In the genomic region with DNA sequence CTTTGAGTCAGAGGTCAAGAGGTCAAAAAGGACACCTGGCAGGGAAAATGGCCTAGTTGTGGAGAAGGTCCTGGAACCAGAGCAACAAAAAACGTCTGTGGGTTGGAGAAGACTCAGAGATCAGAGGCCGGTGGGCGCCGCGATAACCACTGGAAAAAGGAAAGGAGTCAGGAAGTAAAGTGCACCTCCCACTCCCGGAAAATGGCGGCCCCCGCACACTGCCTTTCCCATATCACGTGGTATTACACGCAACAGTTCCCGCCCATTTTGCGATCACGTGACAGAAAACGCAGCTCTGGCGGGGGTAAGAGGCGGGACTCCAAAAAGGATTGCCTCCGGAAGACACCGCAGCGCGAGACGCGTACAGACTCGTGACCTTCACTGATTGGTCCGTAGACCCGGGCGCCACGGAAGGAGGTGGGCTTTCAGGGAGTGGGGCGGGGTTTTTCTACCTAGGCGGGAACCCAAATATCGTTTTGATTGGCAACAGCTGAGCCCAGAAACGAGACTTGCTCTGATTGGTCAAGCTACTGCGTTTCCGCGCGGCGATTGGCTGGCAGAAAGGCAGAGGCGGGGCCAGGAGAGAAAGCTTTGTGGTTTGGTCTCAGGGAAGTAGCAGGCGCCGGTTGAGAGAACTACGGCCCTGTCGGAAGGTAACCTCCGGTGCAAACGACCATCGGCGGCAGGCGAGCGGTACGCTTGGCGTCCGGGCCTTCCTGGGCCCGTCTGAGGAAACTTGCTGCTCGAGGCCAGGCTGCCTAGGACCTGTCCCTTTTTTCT, we compare ENCODE assay signal across 1 cellular context.
TF ChIP-seq lines count a peak whose summit lies in the region.

A gene with protein sequence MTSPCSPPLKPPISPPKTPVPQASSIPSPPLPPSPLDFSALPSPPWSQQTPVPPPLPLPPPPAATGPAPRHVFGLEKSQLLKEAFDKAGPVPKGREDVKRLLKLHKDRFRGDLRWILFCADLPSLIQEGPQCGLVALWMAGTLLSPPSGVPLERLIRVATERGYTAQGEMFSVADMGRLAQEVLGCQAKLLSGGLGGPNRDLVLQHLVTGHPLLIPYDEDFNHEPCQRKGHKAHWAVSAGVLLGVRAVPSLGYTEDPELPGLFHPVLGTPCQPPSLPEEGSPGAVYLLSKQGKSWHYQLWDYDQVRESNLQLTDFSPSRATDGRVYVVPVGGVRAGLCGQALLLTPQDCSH (minus strand): TSS at position 193 of the 780 bp plus-strand sequence. CDS start 674 bp downstream, outside the sequence.

TF ChIP-seq in HepG2, 621 proteins besides CTCF, POLR2A, EP300 and RAD21 (continued from another document):
- TF ChIP-seq, protein P1, sequence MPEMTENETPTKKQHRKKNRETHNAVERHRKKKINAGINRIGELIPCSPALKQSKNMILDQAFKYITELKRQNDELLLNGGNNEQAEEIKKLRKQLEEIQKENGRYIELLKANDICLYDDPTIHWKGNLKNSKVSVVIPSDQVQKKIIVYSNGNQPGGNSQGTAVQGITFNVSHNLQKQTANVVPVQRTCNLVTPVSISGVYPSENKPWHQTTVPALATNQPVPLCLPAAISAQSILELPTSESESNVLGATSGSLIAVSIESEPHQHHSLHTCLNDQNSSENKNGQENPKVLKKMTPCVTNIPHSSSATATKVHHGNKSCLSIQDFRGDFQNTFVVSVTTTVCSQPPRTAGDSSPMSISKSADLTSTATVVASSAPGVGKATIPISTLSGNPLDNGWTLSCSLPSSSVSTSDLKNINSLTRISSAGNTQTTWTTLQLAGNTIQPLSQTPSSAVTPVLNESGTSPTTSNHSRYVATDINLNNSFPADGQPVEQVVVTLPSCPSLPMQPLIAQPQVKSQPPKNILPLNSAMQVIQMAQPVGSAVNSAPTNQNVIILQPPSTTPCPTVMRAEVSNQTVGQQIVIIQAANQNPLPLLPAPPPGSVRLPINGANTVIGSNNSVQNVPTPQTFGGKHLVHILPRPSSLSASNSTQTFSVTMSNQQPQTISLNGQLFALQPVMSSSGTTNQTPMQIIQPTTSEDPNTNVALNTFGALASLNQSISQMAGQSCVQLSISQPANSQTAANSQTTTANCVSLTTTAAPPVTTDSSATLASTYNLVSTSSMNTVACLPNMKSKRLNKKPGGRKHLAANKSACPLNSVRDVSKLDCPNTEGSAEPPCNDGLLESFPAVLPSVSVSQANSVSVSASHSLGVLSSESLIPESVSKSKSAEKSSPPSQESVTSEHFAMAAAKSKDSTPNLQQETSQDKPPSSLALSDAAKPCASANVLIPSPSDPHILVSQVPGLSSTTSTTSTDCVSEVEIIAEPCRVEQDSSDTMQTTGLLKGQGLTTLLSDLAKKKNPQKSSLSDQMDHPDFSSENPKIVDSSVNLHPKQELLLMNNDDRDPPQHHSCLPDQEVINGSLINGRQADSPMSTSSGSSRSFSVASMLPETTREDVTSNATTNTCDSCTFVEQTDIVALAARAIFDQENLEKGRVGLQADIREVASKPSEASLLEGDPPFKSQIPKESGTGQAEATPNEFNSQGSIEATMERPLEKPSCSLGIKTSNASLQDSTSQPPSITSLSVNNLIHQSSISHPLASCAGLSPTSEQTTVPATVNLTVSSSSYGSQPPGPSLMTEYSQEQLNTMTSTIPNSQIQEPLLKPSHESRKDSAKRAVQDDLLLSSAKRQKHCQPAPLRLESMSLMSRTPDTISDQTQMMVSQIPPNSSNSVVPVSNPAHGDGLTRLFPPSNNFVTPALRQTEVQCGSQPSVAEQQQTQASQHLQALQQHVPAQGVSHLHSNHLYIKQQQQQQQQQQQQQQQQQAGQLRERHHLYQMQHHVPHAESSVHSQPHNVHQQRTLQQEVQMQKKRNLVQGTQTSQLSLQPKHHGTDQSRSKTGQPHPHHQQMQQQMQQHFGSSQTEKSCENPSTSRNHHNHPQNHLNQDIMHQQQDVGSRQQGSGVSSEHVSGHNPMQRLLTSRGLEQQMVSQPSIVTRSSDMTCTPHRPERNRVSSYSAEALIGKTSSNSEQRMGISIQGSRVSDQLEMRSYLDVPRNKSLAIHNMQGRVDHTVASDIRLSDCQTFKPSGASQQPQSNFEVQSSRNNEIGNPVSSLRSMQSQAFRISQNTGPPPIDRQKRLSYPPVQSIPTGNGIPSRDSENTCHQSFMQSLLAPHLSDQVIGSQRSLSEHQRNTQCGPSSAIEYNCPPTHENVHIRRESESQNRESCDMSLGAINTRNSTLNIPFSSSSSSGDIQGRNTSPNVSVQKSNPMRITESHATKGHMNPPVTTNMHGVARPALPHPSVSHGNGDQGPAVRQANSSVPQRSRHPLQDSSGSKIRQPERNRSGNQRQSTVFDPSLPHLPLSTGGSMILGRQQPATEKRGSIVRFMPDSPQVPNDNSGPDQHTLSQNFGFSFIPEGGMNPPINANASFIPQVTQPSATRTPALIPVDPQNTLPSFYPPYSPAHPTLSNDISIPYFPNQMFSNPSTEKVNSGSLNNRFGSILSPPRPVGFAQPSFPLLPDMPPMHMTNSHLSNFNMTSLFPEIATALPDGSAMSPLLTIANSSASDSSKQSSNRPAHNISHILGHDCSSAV (CRISPR knock-in tag; IDR thresholded peaks at IDR 0.05; ENCODE audit: borderline replicate concordance), result no peak
- TF ChIP-seq ZNF318 (CRISPR knock-in tag; IDR thresholded peaks at IDR 0.05) (no peak), ZNF337 (CRISPR knock-in tag; IDR thresholded peaks at IDR 0.05; ENCODE audit: borderline replicate concordance, low read depth) (no peak), FIP1L1 (IDR thresholded peaks at IDR 0.05; ENCODE audit: borderline replicate concordance, insufficient read depth, low read depth, low read length) (no peak), ZBTB49 (CRISPR knock-in tag; IDR thresholded peaks at IDR 0.05; ENCODE audit: borderline replicate concordance) (no peak), ZSCAN31 (CRISPR knock-in tag; IDR thresholded peaks at IDR 0.05; ENCODE audit: low read depth) (peak; percentile 2; the same call in 1 of the 2 replicates), REPIN1 (CRISPR knock-in tag; IDR thresholded peaks at IDR 0.05; ENCODE audit: borderline replicate concordance, low read depth) (peak; percentile 31; the same call in 1 of the 2 replicates), REL (CRISPR knock-in tag; conservative IDR thresholded peaks at IDR 0.05) (no peak), ZSCAN9 (CRISPR knock-in tag; IDR thresholded peaks at IDR 0.05; ENCODE audit: borderline replicate concordance) (0 out of 2 replicates have a peak, but pooled peaks have one; percentile 37), SNAPC5 (CRISPR knock-in tag; IDR thresholded peaks at IDR 0.05; ENCODE audit: borderline replicate concordance) (no peak), RBM39 (IDR thresholded peaks at IDR 0.05; ENCODE audit: low read depth, low read length, poor library complexity, severe bottlenecking) (peak; percentile 50), ZNF777 (CRISPR knock-in tag; IDR thresholded peaks at IDR 0.05) (peak; percentile 14; the same call in 1 of the 2 replicates), CSRNP2 (CRISPR knock-in tag; conservative IDR thresholded peaks at IDR 0.05; ENCODE audit: low read depth) (no peak), RXRB (CRISPR knock-in tag; IDR thresholded peaks at IDR 0.05; ENCODE audit: borderline replicate concordance) (no peak), HOXA9 (CRISPR knock-in tag; IDR thresholded peaks at IDR 0.05; ENCODE audit: borderline replicate concordance) (no peak)
